In the genomic region with DNA sequence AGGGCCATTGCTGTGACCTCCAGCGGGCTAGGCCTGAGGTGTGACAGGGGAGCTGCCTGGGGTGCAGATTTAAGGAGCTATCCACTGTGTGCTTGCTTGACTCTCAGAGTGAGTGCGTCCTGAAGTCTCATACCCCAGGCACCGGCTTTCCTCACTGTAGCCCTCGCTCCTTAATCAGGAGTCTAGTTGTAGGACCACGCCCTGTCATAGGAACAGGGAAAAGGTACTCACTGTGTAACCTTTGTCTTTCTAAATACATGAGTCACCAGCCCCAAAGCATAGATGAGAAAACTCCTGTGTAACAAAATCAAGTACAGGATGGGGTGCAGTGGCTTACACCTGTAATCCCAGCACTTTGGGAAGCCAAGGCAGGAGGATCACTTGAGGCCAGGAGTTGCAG, we compare ENCODE assay signal across 24 cellular contexts.
DNase-seq lines count a peak whose midpoint lies in the region; ATAC-seq, FAIRE-seq and TF ChIP-seq lines count a peak whose summit lies in the region.
"Had no signal": no experiment of that assay in that cellular context is flagged by ENCODE, and none has a peak within 500 bp of the region (broad histone marks: within the 10 kb centered on the region; RNA-seq: fewer than 3 reads in every experiment).

No MANE protein-coding gene starts in this region.

- H3K27me3 ChIP-seq in colonic mucosa: no peaks in the 10 kb centered on the region
- H3K27me3 ChIP-seq: spleen, tibial nerve had no signal

- H3K4me1 ChIP-seq in A549 (peaks cover 15% of the 10 kb centered on the region), colonic mucosa (no peaks in the 10 kb centered on the region), mucosa of descending colon (ENCODE audit: low read depth) (peaks cover 17% of the 10 kb centered on the region)

- TF ChIP-seq RAD21 in A549 (conservative IDR thresholded peaks at IDR 0.05 in 1 of 2, IDR thresholded peaks at IDR 0.05 in 1 of 2): no peak

- H3K4me3 ChIP-seq in A549 (no peak overlapping the region), colonic mucosa (no peak overlapping the region), mucosa of descending colon (no peak overlapping the region), coronary artery (no peak overlapping the region)
- H3K4me3 ChIP-seq: GM12878, spleen, tibial nerve had no signal

- POLR2A ChIA-PET in A549 (lab: Yijun Ruan, JAX): no interaction called here
- POLR2A ChIA-PET in activated CD8-positive, alpha-beta T cell treated with anti-CD3 and anti-CD28 coated beads, Interleukin-2, amount 10 ng/mL, durations not matched to agents 7 days and 5 days (lab: Charles Lee): interaction anchor here (0.9 kb wide), 1 partner anchor 127 kb away, joined by 3 read pairs; no protein-coding TSS in a partner anchor

- H3K27me3 Mint-ChIP-seq in immature natural killer cell (ENCODE audit: low read depth in 3 of 3): peaks cover 0 to 4% (median 0%) of the 10 kb centered on the region in 3 donors
- H3K27me3 Mint-ChIP-seq in activated CD8-positive, alpha-beta T cell treated with anti-CD3 and anti-CD28 coated beads, Interleukin-2, amount 10 ng/mL, durations not matched to agents 7 days and 5 days (ENCODE audit: low read depth): no peaks in the 10 kb centered on the region

- TF ChIP-seq POLR2A in A549 (IDR thresholded peaks at IDR 0.05; ENCODE audit: low read length): no peak

- H3K4me1 Mint-ChIP-seq in immature natural killer cell: peaks cover 17 to 27% of the 10 kb centered on the region in 2 donors
- H3K4me1 Mint-ChIP-seq in activated CD8-positive, alpha-beta T cell treated with anti-CD3 and anti-CD28 coated beads, Interleukin-2, amount 10 ng/mL, durations not matched to agents 7 days and 5 days (ENCODE audit: low read depth): peaks cover 6% of the 10 kb centered on the region

- H3K9me3 Mint-ChIP-seq in immature natural killer cell: no peaks in the 10 kb centered on the region
- H3K9me3 Mint-ChIP-seq in activated CD8-positive, alpha-beta T cell treated with anti-CD3 and anti-CD28 coated beads, Interleukin-2, amount 10 ng/mL, durations not matched to agents 7 days and 5 days (ENCODE audit: insufficient read depth): no peaks in the 10 kb centered on the region

- CTCF ChIA-PET in A549 (lab: Yijun Ruan, JAX): interaction anchor here (0.9 to 1.2 kb wide), 4 partner anchors 147 to 1855 kb away, joined by 3 read pairs; no protein-coding TSS in a partner anchor
- CTCF ChIA-PET in activated CD8-positive, alpha-beta T cell treated with anti-CD3 and anti-CD28 coated beads, Interleukin-2, amount 10 ng/mL, durations not matched to agents 7 days and 5 days (lab: Charles Lee): no interaction called here

- peak overlapping the region in 1 of 2 donors; percentile 7 for H3K9ac ChIP-seq in colonic mucosa (ENCODE audit: low read depth in 2 of 2, low read length in 2 of 2)

- peak overlapping the region; percentile 54 for H3K4me2 ChIP-seq in A549

- H3K9me3 ChIP-seq in A549 (no peaks in the 10 kb centered on the region), colonic mucosa (no peaks in the 10 kb centered on the region), mucosa of descending colon (no peaks in the 10 kb centered on the region)
- H3K9me3 ChIP-seq: spleen, tibial nerve had no signal

- H3K27ac ChIP-seq in A549: peak overlapping the region; percentile 60 to 66; a peak in 4 of 6 replicates
- peak overlapping the region; percentile 45 for H3K27ac ChIP-seq in colonic mucosa
- no peak overlapping the region for H3K27ac ChIP-seq in coronary artery
- H3K27ac ChIP-seq: spleen had no signal

- intact Hi-C loops in colonic mucosa (cut with DNase I): loop anchor here (10.0 kb wide), 1 partner anchor 617 kb away; no protein-coding TSS in a partner anchor
- intact Hi-C loops in mucosa of descending colon (cut with DNase I, micrococcal nuclease): loop anchor here in 1 of 2 donors (10.0 kb wide), 1 partner anchor 147 kb away; no protein-coding TSS in a partner anchor

- no peak overlapping the region for H3K4me3 Mint-ChIP-seq in immature natural killer cell
- H3K4me3 Mint-ChIP-seq in activated CD8-positive, alpha-beta T cell treated with anti-CD3 and anti-CD28 coated beads, Interleukin-2, amount 10 ng/mL, durations not matched to agents 7 days and 5 days: no peak overlapping the region

- 53% methylated on average over 5 of the region's 5 CpGs for WGBS in A549 (ENCODE audit: missing lambda C conversion rate)

- TF ChIP-seq CTCF in A549 (IDR thresholded peaks at IDR 0.05) (no peak), colonic mucosa (IDR thresholded peaks at IDR 0.05) (no peak), mucosa of descending colon (IDR thresholded peaks at IDR 0.05) (no peak), coronary artery (IDR thresholded peaks at IDR 0.05) (no peak)

- H3K36me3 Mint-ChIP-seq in immature natural killer cell: peaks cover 10 to 33% (median 20%) of the 10 kb centered on the region in 3 donors
- peaks cover 17% of the 10 kb centered on the region for H3K36me3 Mint-ChIP-seq in activated CD8-positive, alpha-beta T cell treated with anti-CD3 and anti-CD28 coated beads, Interleukin-2, amount 10 ng/mL, durations not matched to agents 7 days and 5 days (ENCODE audit: low read depth)

- no peak for TF ChIP-seq EP300 in A549 (IDR thresholded peaks at IDR 0.05)

- H3K36me3 ChIP-seq in colonic mucosa (peaks cover 3% of the 10 kb centered on the region), mucosa of descending colon (ENCODE audit: low read depth) (no peaks in the 10 kb centered on the region)

- DNase-seq in A549 (ENCODE audit: low read depth in 1 of 2, low spot score in 1 of 2) (peak in 1 of 2 experiments; percentile 16), LoVo (ENCODE audit: low spot score) (peak; percentile 61), colonic mucosa (peak; percentile 65), mucosa of descending colon (peak in 1 of 3 donors; percentile 53), immature natural killer cell (no peak), coronary artery (ENCODE audit: low spot score) (no peak), MV-4-11 (lab: John Stamatoyannopoulos, UW) (no peak)
- DNase-seq in activated CD8-positive, alpha-beta T cell treated with anti-CD3 and anti-CD28 coated beads, Interleukin-2, amount 10 ng/mL, durations not matched to agents 7 days and 5 days: no peak
- DNase-seq: activated gamma-delta T cell; COR-L47; DND-41; foreskin fibroblast; hypothalamus; islet precursor cell; NCI-H1436; NCI-H2171; NCI-H524; retina; spleen; stimulated activated CD4-positive, alpha-beta T cell treated with anti-CD3 and anti-CD28 coated beads, Interleukin-4, amount 100 ng/mL, for 1 hour; stimulated activated naive CD4-positive, alpha-beta T cell treated with Interleukin-2 at 50 U/mL for 16 hours had no signal

- ATAC-seq in A549: peak; percentile 20 to 40; a peak in 3 of 6 replicates
- peak; percentile 93 for ATAC-seq in mucosa of descending colon
- no peak for ATAC-seq in activated CD8-positive, alpha-beta T cell treated with anti-CD3 and anti-CD28 coated beads, Interleukin-2, amount 10 ng/mL, durations not matched to agents 7 days and 5 days
- ATAC-seq: GM12878 had no signal

- no peak overlapping the region for H3K27ac Mint-ChIP-seq in immature natural killer cell
- no peak overlapping the region for H3K27ac Mint-ChIP-seq in activated CD8-positive, alpha-beta T cell treated with anti-CD3 and anti-CD28 coated beads, Interleukin-2, amount 10 ng/mL, durations not matched to agents 7 days and 5 days

- FAIRE-seq in A549 (lab: Jason Lieb, UNC): no peak
- FAIRE-seq: endothelial cell of umbilical vein had no signal

TF ChIP-seq in A549, 52 proteins besides CTCF, POLR2A, EP300 and RAD21 (continues in another document):
- no peak for TF ChIP-seq CHD4 (IDR thresholded peaks at IDR 0.05; ENCODE audit: borderline replicate concordance)
- no peak for TF ChIP-seq REST (IDR thresholded peaks at IDR 0.05)
- no peak for TF ChIP-seq PHF8 (IDR thresholded peaks at IDR 0.05; ENCODE audit: borderline replicate concordance, low read depth)
- TF ChIP-seq, protein P1, sequence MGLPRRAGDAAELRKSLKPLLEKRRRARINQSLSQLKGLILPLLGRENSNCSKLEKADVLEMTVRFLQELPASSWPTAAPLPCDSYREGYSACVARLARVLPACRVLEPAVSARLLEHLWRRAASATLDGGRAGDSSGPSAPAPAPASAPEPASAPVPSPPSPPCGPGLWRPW (IDR thresholded peaks at IDR 0.05): no peak
- no peak for TF ChIP-seq FOXS1 (CRISPR knock-in tag; IDR thresholded peaks at IDR 0.05)
- TF ChIP-seq NPAS2 (CRISPR knock-in tag; IDR thresholded peaks at IDR 0.05; ENCODE audit: borderline replicate concordance): no peak
- no peak for TF ChIP-seq POLR2AphosphoS2 (conservative IDR thresholded peaks at IDR 0.05; ENCODE audit: low read length)
- no peak for TF ChIP-seq NR3C1 (IDR thresholded peaks at IDR 0.05)
- TF ChIP-seq RNF2 (IDR thresholded peaks at IDR 0.05; ENCODE audit: borderline replicate concordance, low read depth): no peak

Comparison
In these comparisons a context has a peak if more than half of its experiments do, and no peak if none do; other contexts are left out.
1. DNase-seq: peak in LoVo (single experiment) and colonic mucosa (single experiment); none in immature natural killer cell (0 of 3), activated CD8-positive, alpha-beta T cell treated with anti-CD3 and anti-CD28 coated beads, Interleukin-2, amount 10 ng/mL, durations not matched to agents 7 days and 5 days (single experiment), coronary artery (single experiment) and MV-4-11 (single experiment).
2. H3K27ac ChIP-seq: peak in A549 (2 of 2) and colonic mucosa (single experiment); none in coronary artery (0 of 2).